ENCODE assay signal across 11 cellular contexts in genomic region chr22:22653677-22654386, GRCh38. TPM values are rescaled to one million over a fixed set of nuclear protein-coding genes. Genes with fewer than 3 reads are reported as not detected.
"Had no signal": no experiment of that assay in that cellular context is flagged by ENCODE, and none has a peak within 500 bp of the region (broad histone marks: within the 10 kb centered on the region; RNA-seq: fewer than 3 reads in every experiment).

No MANE protein-coding gene starts in this region.

RNA-seq across cellular contexts. Expression of gene GGTLC2, which starts 9.4 kb away (rescaled TPM):
- total RNA-seq: activated CD4-positive, alpha-beta memory T cell treated with anti-CD3 and anti-CD28 coated beads, Interleukin-2, amount 10 ng/mL, durations not matched to agents 7 days and 5 days; activated CD8-positive, alpha-beta memory T cell treated with anti-CD3 and anti-CD28 coated beads, Interleukin-2, amount 10 ng/mL, durations not matched to agents 7 days and 5 days; dermis blood vessel endothelial cell; esophagus muscularis mucosa; gastrocnemius medialis; left ventricle myocardium inferior; lung microvascular endothelial cell; mesothelial cell of epicardium; natural killer cell; ovary; uterus had no signal
